ENCODE assay signal across 10 cellular contexts in the genomic region with DNA sequence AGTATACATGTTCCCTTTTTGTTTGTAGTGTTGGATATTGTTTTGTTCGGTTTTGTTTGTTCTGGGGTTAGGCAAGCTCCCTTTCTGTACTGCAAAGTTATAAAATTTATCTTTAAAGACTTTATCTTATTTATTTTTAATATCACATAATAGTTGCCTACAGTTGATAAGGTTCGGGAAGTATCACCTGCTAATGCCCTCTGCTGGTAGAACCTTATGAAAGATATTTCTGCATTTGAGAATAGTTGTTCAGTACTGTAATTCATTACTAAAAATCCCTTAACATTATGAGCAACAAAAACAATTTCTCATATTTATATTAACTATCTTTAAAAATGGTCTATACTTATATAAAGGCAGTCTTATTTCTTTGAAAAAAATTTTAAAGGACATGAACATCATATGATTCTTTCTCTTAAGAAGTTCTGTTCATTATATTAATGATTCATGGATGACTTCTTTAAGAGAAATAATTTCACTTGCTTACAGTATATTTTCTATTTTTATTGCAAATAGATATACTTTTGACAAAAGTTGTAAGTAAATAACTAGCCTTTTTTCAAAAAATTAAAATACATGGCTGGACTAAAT.
DNase-seq lines count a peak whose midpoint lies in the region; ATAC-seq and TF ChIP-seq lines count a peak whose summit lies in the region.
"Had no signal": no experiment of that assay in that cellular context is flagged by ENCODE, and none has a peak within 500 bp of the region (broad histone marks: within the 10 kb centered on the region; RNA-seq: fewer than 3 reads in every experiment).

No MANE protein-coding gene starts in this region.

- no peak overlapping the region for H2BK15ac ChIP-seq in H9 (ENCODE audit: low read depth, low read length)

- H3K4me1 ChIP-seq in A673 (ENCODE audit: insufficient read depth, low read length, poor library complexity, severe bottlenecking) (peaks cover 3% of the 10 kb centered on the region), H9 (ENCODE audit: insufficient read depth, low read length) (no peaks in the 10 kb centered on the region)
- H3K4me1 ChIP-seq: SJSA1 had no signal

- H3K27me3 ChIP-seq in A673 (replicated peaks; ENCODE audit: insufficient read depth, low read depth, low read length, poor library complexity) (no peaks in the 10 kb centered on the region), H9 (ENCODE audit: insufficient read depth, low read length) (no peaks in the 10 kb centered on the region)
- H3K27me3 ChIP-seq: SJSA1 had no signal

- H3K56ac ChIP-seq in H9 (ENCODE audit: insufficient read length, low read depth, low read length) = no peak overlapping the region

- no TSS peak for BruUV-seq in A673 (replicated peaks; lab: Mats Ljungman, UMichigan)

- H3K79me1 ChIP-seq in H9 (ENCODE audit: insufficient read depth, low read depth, low read length, poor library complexity, severe bottlenecking) = no peaks in the 10 kb centered on the region

- H3K4me3 Mint-ChIP-seq in H9 (no peak overlapping the region), T-cell (no peak overlapping the region)

- no peak overlapping the region for H3K18ac ChIP-seq in H9 (ENCODE audit: insufficient read length, low read depth, low read length)

- no peaks in the 10 kb centered on the region for H3K36me3 ChIP-seq in A673 (ENCODE audit: insufficient read depth, low read length, poor library complexity, severe bottlenecking)
- H3K36me3 ChIP-seq: SJSA1 had no signal

- intact Hi-C loops in A673 (cut with micrococcal nuclease; ENCODE audit: unreplicated experiment) = loop anchor here (5.0 to 10.0 kb wide), 3 partner anchors 337 to 894 kb away; no protein-coding TSS in a partner anchor

- H3K27me3 Mint-ChIP-seq in H9 (ENCODE audit: low read depth) (no peaks in the 10 kb centered on the region), T-cell (no peaks in the 10 kb centered on the region)

- H4K5ac ChIP-seq in H9 (ENCODE audit: insufficient read length, low read depth, low read length) = no peak overlapping the region

- no peak overlapping the region for H3K4me3 ChIP-seq in A673 (ENCODE audit: low read depth, low read length, poor library complexity, severe bottlenecking)
- H3K4me3 ChIP-seq: SJSA1 had no signal

- H3K36me3 Mint-ChIP-seq in H9 (ENCODE audit: insufficient read depth in 1 of 3, low read depth in 3 of 3) (no peaks in the 10 kb centered on the region), T-cell (no peaks in the 10 kb centered on the region)

- H3K9me3 Mint-ChIP-seq in H9 = peaks cover 0 to 2% of the 10 kb centered on the region in 2 experiments; a peak in 1 of 5 replicates
- peaks cover 2 to 13% (median 5%) of the 10 kb centered on the region in 3 donors for H3K9me3 Mint-ChIP-seq in T-cell

- H3K9me3 ChIP-seq in A673 (ENCODE audit: low read depth, low read length, poor library complexity, severe bottlenecking) (no peaks in the 10 kb centered on the region), H9 (ENCODE audit: control insufficient read depth, low read depth, low read length) (no peaks in the 10 kb centered on the region)
- H3K9me3 ChIP-seq: SJSA1 had no signal

- H2BK5ac ChIP-seq in H9 (ENCODE audit: insufficient read length, low read length) = no peak overlapping the region

- H3K23me2 ChIP-seq in H9 (ENCODE audit: insufficient read length, low read depth, low read length, poor library complexity, severe bottlenecking) = no peaks in the 10 kb centered on the region

- no peak overlapping the region for H3K14ac ChIP-seq in H9 (ENCODE audit: insufficient read depth, low read length)

- no peak overlapping the region for H2BK12ac ChIP-seq in H9 (ENCODE audit: insufficient read length, low read depth, low read length)

- no peak overlapping the region for H2BK20ac ChIP-seq in H9 (ENCODE audit: low read depth, low read length, poor library complexity, severe bottlenecking)

- H3K4me1 Mint-ChIP-seq in H9 (peaks cover 3 to 7% of the 10 kb centered on the region in 2 experiments; a peak in 3 of 4 replicates), T-cell (no peaks in the 10 kb centered on the region)

- POLR2A ChIA-PET in A673 (lab: Charles Lee; ENCODE audit: low non-redundant PET) (no interaction called here), T-cell (lab: Charles Lee) (no interaction called here)

- no peak overlapping the region for H4K91ac ChIP-seq in H9 (ENCODE audit: insufficient read length, low read depth, low read length)

- no peak overlapping the region for H2BK120ac ChIP-seq in H9 (ENCODE audit: low read depth, low read length, poor library complexity, severe bottlenecking)

- no peak for ATAC-seq in HG02798 (IDR thresholded peaks at IDR 0.05; ENCODE audit: poor library complexity, unreplicated experiment)
- no peak for ATAC-seq in esophagus mucosa
- ATAC-seq in T-cell (replicated peaks in 1 of 4) = no peak

- H3K4me2 ChIP-seq in H9 (ENCODE audit: insufficient read depth, insufficient read length, low read length) = no peak overlapping the region

- H4K8ac ChIP-seq in H9 (replicated peaks; ENCODE audit: insufficient read length, low read depth, low read length) = no peak overlapping the region

- no peaks in the 10 kb centered on the region for H4K20me1 ChIP-seq in H9 (ENCODE audit: control insufficient read depth, insufficient read depth, insufficient read length)

- no peak overlapping the region for H2AK5ac ChIP-seq in H9 (ENCODE audit: insufficient read length, low read length)

- H3K4ac ChIP-seq in H9 (ENCODE audit: low read depth, low read length) = no peak overlapping the region

- no peak overlapping the region for H3K9ac ChIP-seq in H9 (ENCODE audit: extremely low read depth, insufficient read length, low read length)

- no peak overlapping the region for H2AFZ ChIP-seq in H9 (ENCODE audit: low read length)

- H3K23ac ChIP-seq in H9 (ENCODE audit: insufficient read length, low read depth, low read length) = no peak overlapping the region

- no CpG with 5 or more reads among the region's 2 CpGs for WGBS in H9 (ENCODE audit: extremely low coverage, insufficient read length, low lambda C conversion rate)

- DNase-seq in A673 (ENCODE audit: low spot score) = peak; percentile 33
- no peak for DNase-seq in H9
- DNase-seq in RKO (ENCODE audit: low spot score) = peak; percentile 30
- DNase-seq in inferior parietal cortex (ENCODE audit: extremely low spot score) = peak; percentile 13
- no peak for DNase-seq in activated T-cell treated with anti-CD3 and anti-CD28 coated beads, Interleukin-2, amount 50 U/mL, for 48 hours
- no peak for DNase-seq in T-cell
- DNase-seq: IMR-90 had no signal

- CTCF ChIA-PET in A673 (lab: Charles Lee) = no interaction called here
- CTCF ChIA-PET in T-cell (lab: Charles Lee) = no interaction called here

- H3K27ac Mint-ChIP-seq in H9 = no peak overlapping the region
- H3K27ac Mint-ChIP-seq in T-cell = no peak overlapping the region

- H3K79me2 ChIP-seq in H9 (ENCODE audit: insufficient read depth, low read length) = no peaks in the 10 kb centered on the region

- no peak overlapping the region for H3K27ac ChIP-seq in A673 (ENCODE audit: low read depth, low read length, poor library complexity, severe bottlenecking)
- H3K27ac ChIP-seq in H9 (ENCODE audit: insufficient read length, low read depth, low read length) = no peak overlapping the region
- H3K27ac ChIP-seq: SJSA1 had no signal

- H3T11ph ChIP-seq in H9 (ENCODE audit: low read length) = no peak overlapping the region

- TF ChIP-seq CTCF in A673 (conservative IDR thresholded peaks at IDR 0.05; ENCODE audit: low read depth, low read length) = peak; percentile 73
- peak; percentile 70 for TF ChIP-seq CTCF in H9 (conservative IDR thresholded peaks at IDR 0.05)

Comparison
In these comparisons a context has a peak if more than half of its experiments do, and no peak if none do; other contexts are left out.
1. DNase-seq: peak in A673 (single experiment), RKO (single experiment) and inferior parietal cortex (single experiment); none in H9 (single experiment), activated T-cell treated with anti-CD3 and anti-CD28 coated beads, Interleukin-2, amount 50 U/mL, for 48 hours (0 of 2) and T-cell (0 of 34).